In genomic region chr3:183583331-183584245, GRCh38 we compare ENCODE assay signal across 14 cellular contexts. TPM values are rescaled to one million over a fixed set of nuclear protein-coding genes. Genes with fewer than 3 reads are reported as not detected.
DNase-seq lines count a peak whose midpoint lies in the region; ATAC-seq, FAIRE-seq and TF ChIP-seq lines count a peak whose summit lies in the region.
"Had no signal": no experiment of that assay in that cellular context is flagged by ENCODE, and none has a peak within 500 bp of the region (broad histone marks: within the 10 kb centered on the region; RNA-seq: fewer than 3 reads in every experiment).

No MANE protein-coding gene starts in this region.

- FAIRE-seq in pancreas (lab: Jason Lieb, UNC): no peak
- FAIRE-seq: TTC549 had no signal

- no peaks in the 10 kb centered on the region for H3K79me1 ChIP-seq in neuronal stem cell (ENCODE audit: low read depth, low read length)

- H2AK5ac ChIP-seq in neuronal stem cell (ENCODE audit: low read depth, low read length): no peak overlapping the region

- H4K8ac ChIP-seq in neuronal stem cell (ENCODE audit: low read depth, low read length): no peak overlapping the region

- no peak for ATAC-seq in activated naive CD8-positive, alpha-beta T cell treated with anti-CD3 and anti-CD28 coated beads, Interleukin-2, amount 10 ng/mL, durations not matched to agents 7 days and 5 days (ENCODE audit: low read depth)
- no peak for ATAC-seq in activated naive CD8-positive, alpha-beta T cell treated with anti-CD3 and anti-CD28 coated beads, Interleukin-2, amount 50 U/mL, for 24 hours
- ATAC-seq in heart right ventricle (peak; percentile 3 to 52 (median 29)), pancreas (no peak)
- no peak for ATAC-seq in activated CD8-positive, alpha-beta T cell treated with anti-CD3 and anti-CD28 coated beads, Interleukin-2, amount 10 ng/mL, durations not matched to agents 7 days and 5 days
- ATAC-seq: stimulated activated memory B cell treated with anti-CD40 and anti-IgM and Interleukin-4, amounts not matched to agents 10 μg/mL and 1 μg/mL and 100 μg/mL, for 72 hours had no signal

- H3K4me1 Mint-ChIP-seq in activated naive CD8-positive, alpha-beta T cell treated with anti-CD3 and anti-CD28 coated beads, Interleukin-2, amount 10 ng/mL, durations not matched to agents 7 days and 5 days: peaks cover 16% of the 10 kb centered on the region
- peaks cover 25% of the 10 kb centered on the region for H3K4me1 Mint-ChIP-seq in activated naive CD8-positive, alpha-beta T cell treated with anti-CD3 and anti-CD28 coated beads, Interleukin-2, amount 50 U/mL, for 24 hours
- peaks cover 29% of the 10 kb centered on the region for H3K4me1 Mint-ChIP-seq in activated CD8-positive, alpha-beta T cell treated with anti-CD3 and anti-CD28 coated beads, Interleukin-2, amount 10 ng/mL, durations not matched to agents 7 days and 5 days (ENCODE audit: low read depth)

- H3K27me3 ChIP-seq in heart right ventricle (no peaks in the 10 kb centered on the region), neuronal stem cell (ENCODE audit: control insufficient read depth in 3 of 3, insufficient read depth in 3 of 3, low read depth in 1 of 3, low read length in 3 of 3) (no peaks in the 10 kb centered on the region), vagina (no peaks in the 10 kb centered on the region), pancreas (no peaks in the 10 kb centered on the region)

- H2BK12ac ChIP-seq in neuronal stem cell (ENCODE audit: low read length): no peak overlapping the region

- H2BK5ac ChIP-seq in neuronal stem cell (ENCODE audit: low read length): no peak overlapping the region

- no peak overlapping the region for H2BK120ac ChIP-seq in neuronal stem cell (ENCODE audit: low read depth, low read length)

- peaks cover 2% of the 10 kb centered on the region for H3K27me3 Mint-ChIP-seq in activated naive CD8-positive, alpha-beta T cell treated with anti-CD3 and anti-CD28 coated beads, Interleukin-2, amount 10 ng/mL, durations not matched to agents 7 days and 5 days
- no peaks in the 10 kb centered on the region for H3K27me3 Mint-ChIP-seq in activated naive CD8-positive, alpha-beta T cell treated with anti-CD3 and anti-CD28 coated beads, Interleukin-2, amount 50 U/mL, for 24 hours
- H3K27me3 Mint-ChIP-seq in activated CD8-positive, alpha-beta T cell treated with anti-CD3 and anti-CD28 coated beads, Interleukin-2, amount 10 ng/mL, durations not matched to agents 7 days and 5 days (ENCODE audit: low read depth): peaks cover 3% of the 10 kb centered on the region

- H3K23ac ChIP-seq in neuronal stem cell (ENCODE audit: low read depth, low read length, poor library complexity): no peak overlapping the region

- H3K4me3 ChIP-seq in heart right ventricle (no peak overlapping the region), neuronal stem cell (ENCODE audit: low read length in 2 of 2) (no peak overlapping the region), vagina (no peak overlapping the region), pancreas (no peak overlapping the region)

- peak overlapping the region; percentile 28 for H2AFZ ChIP-seq in neuronal stem cell (ENCODE audit: low read length)

- H3K36me3 ChIP-seq in heart right ventricle: no peaks in the 10 kb centered on the region
- H3K36me3 ChIP-seq in neuronal stem cell (replicated peaks in 1 of 2; ENCODE audit: control insufficient read depth in 2 of 2, insufficient read depth in 2 of 2, low read length in 2 of 2): no peaks in the 10 kb centered on the region
- H3K36me3 ChIP-seq in vagina: no peaks in the 10 kb centered on the region
- no peaks in the 10 kb centered on the region for H3K36me3 ChIP-seq in pancreas

- no peak for TF ChIP-seq CTCF in heart right ventricle (IDR thresholded peaks at IDR 0.05)
- TF ChIP-seq CTCF in vagina (IDR thresholded peaks at IDR 0.05): no peak
- no peak for TF ChIP-seq CTCF in pancreas (IDR thresholded peaks at IDR 0.05)

- POLR2A ChIA-PET in activated naive CD8-positive, alpha-beta T cell treated with anti-CD3 and anti-CD28 coated beads, Interleukin-2, amount 10 ng/mL, durations not matched to agents 7 days and 5 days (lab: Charles Lee): no interaction called here
- POLR2A ChIA-PET in activated CD8-positive, alpha-beta T cell treated with anti-CD3 and anti-CD28 coated beads, Interleukin-2, amount 10 ng/mL, durations not matched to agents 7 days and 5 days (lab: Charles Lee): no interaction called here

- no peak overlapping the region for H4K91ac ChIP-seq in neuronal stem cell (ENCODE audit: low read depth, low read length, poor library complexity)

- H3K18ac ChIP-seq in neuronal stem cell (ENCODE audit: low read length): peak overlapping the region; percentile 15

- H3K4me3 Mint-ChIP-seq in activated naive CD8-positive, alpha-beta T cell treated with anti-CD3 and anti-CD28 coated beads, Interleukin-2, amount 10 ng/mL, durations not matched to agents 7 days and 5 days: no peak overlapping the region
- H3K4me3 Mint-ChIP-seq in activated naive CD8-positive, alpha-beta T cell treated with anti-CD3 and anti-CD28 coated beads, Interleukin-2, amount 50 U/mL, for 24 hours: no peak overlapping the region
- no peak overlapping the region for H3K4me3 Mint-ChIP-seq in activated CD8-positive, alpha-beta T cell treated with anti-CD3 and anti-CD28 coated beads, Interleukin-2, amount 10 ng/mL, durations not matched to agents 7 days and 5 days
- H3K4me3 Mint-ChIP-seq: stimulated activated memory B cell treated with anti-CD40 and anti-IgM and Interleukin-4, amounts not matched to agents 10 μg/mL and 1 μg/mL and 100 μg/mL, for 72 hours had no signal

- H3K14ac ChIP-seq in neuronal stem cell (ENCODE audit: low read length): no peak overlapping the region

- peak overlapping the region; percentile 4 to 83 (median 71) for H3K27ac ChIP-seq in heart right ventricle
- no peak overlapping the region for H3K27ac ChIP-seq in neuronal stem cell (replicated peaks; ENCODE audit: low read length)
- H3K27ac ChIP-seq in vagina: peak overlapping the region; percentile 20
- no peak overlapping the region for H3K27ac ChIP-seq in pancreas

- peak overlapping the region; percentile 63 for H3K27ac Mint-ChIP-seq in activated naive CD8-positive, alpha-beta T cell treated with anti-CD3 and anti-CD28 coated beads, Interleukin-2, amount 10 ng/mL, durations not matched to agents 7 days and 5 days
- no peak overlapping the region for H3K27ac Mint-ChIP-seq in activated naive CD8-positive, alpha-beta T cell treated with anti-CD3 and anti-CD28 coated beads, Interleukin-2, amount 50 U/mL, for 24 hours
- H3K27ac Mint-ChIP-seq in activated CD8-positive, alpha-beta T cell treated with anti-CD3 and anti-CD28 coated beads, Interleukin-2, amount 10 ng/mL, durations not matched to agents 7 days and 5 days: no peak overlapping the region
- H3K27ac Mint-ChIP-seq: stimulated activated memory B cell treated with anti-CD40 and anti-IgM and Interleukin-4, amounts not matched to agents 10 μg/mL and 1 μg/mL and 100 μg/mL, for 72 hours had no signal

- H3K4me2 ChIP-seq in neuronal stem cell (ENCODE audit: insufficient read depth, low read length, poor library complexity, severe bottlenecking): no peak overlapping the region

- H3K9ac ChIP-seq in neuronal stem cell (ENCODE audit: low read depth, low read length, poor library complexity): no peak overlapping the region

- no peak for DNase-seq in activated naive CD8-positive, alpha-beta T cell treated with anti-CD3 and anti-CD28 coated beads, Interleukin-2, amount 10 ng/mL, durations not matched to agents 7 days and 5 days
- no peak for DNase-seq in activated naive CD8-positive, alpha-beta T cell treated with anti-CD3 and anti-CD28 coated beads, Interleukin-2, amount 50 U/mL, for 24 hours
- DNase-seq in heart right ventricle: peak in 1 of 2 donors; percentile 14
- no peak for DNase-seq in neuronal stem cell (ENCODE audit: low spot score)
- DNase-seq in vagina (ENCODE audit: extremely low spot score in 2 of 2): no peak
- no peak for DNase-seq in activated CD8-positive, alpha-beta T cell treated with anti-CD3 and anti-CD28 coated beads, Interleukin-2, amount 10 ng/mL, durations not matched to agents 7 days and 5 days
- no peak for DNase-seq in pancreas
- DNase-seq in EL: no peak
- DNase-seq: DMS79 treated with DMSO at 0.1 percent for 48 hours, Karpas-422 had no signal

- CTCF ChIA-PET in activated CD8-positive, alpha-beta T cell treated with anti-CD3 and anti-CD28 coated beads, Interleukin-2, amount 10 ng/mL, durations not matched to agents 7 days and 5 days (lab: Charles Lee): interaction anchor here (0.9 kb wide), 1 partner anchor 51 kb away, joined by 3 read pairs; the partner anchor contains the start of gene KLHL24

- intact Hi-C loops in heart right ventricle (cut with DNase I): loop anchor here in 2 of 10 donors (5.0 kb wide), 1 partner anchor 54 kb away; the partner anchor contains the start of gene KLHL24 (in 2 of the 2)
- intact Hi-C loops in vagina (cut with DNase I): no loop called here
- intact Hi-C loops in pancreas (cut with DNase I): no loop called here

- no peaks in the 10 kb centered on the region for H3K9me3 Mint-ChIP-seq in activated naive CD8-positive, alpha-beta T cell treated with anti-CD3 and anti-CD28 coated beads, Interleukin-2, amount 10 ng/mL, durations not matched to agents 7 days and 5 days
- peaks cover 4% of the 10 kb centered on the region for H3K9me3 Mint-ChIP-seq in activated naive CD8-positive, alpha-beta T cell treated with anti-CD3 and anti-CD28 coated beads, Interleukin-2, amount 50 U/mL, for 24 hours
- H3K9me3 Mint-ChIP-seq in activated CD8-positive, alpha-beta T cell treated with anti-CD3 and anti-CD28 coated beads, Interleukin-2, amount 10 ng/mL, durations not matched to agents 7 days and 5 days (ENCODE audit: insufficient read depth): no peaks in the 10 kb centered on the region
- H3K9me3 Mint-ChIP-seq: stimulated activated memory B cell treated with anti-CD40 and anti-IgM and Interleukin-4, amounts not matched to agents 10 μg/mL and 1 μg/mL and 100 μg/mL, for 72 hours had no signal

- no peak for TF ChIP-seq POLR2A in vagina (IDR thresholded peaks at IDR 0.05)

- no peak overlapping the region for H3K4ac ChIP-seq in neuronal stem cell (ENCODE audit: low read length)

- no peaks in the 10 kb centered on the region for H3K9me3 ChIP-seq in heart right ventricle
- H3K9me3 ChIP-seq in neuronal stem cell (replicated peaks in 1 of 2; ENCODE audit: control insufficient read depth in 2 of 2, insufficient read depth in 1 of 2, low read depth in 1 of 2, low read length in 2 of 2): no peaks in the 10 kb centered on the region
- no peaks in the 10 kb centered on the region for H3K9me3 ChIP-seq in vagina
- H3K9me3 ChIP-seq in pancreas: no peaks in the 10 kb centered on the region

- peaks cover 2% of the 10 kb centered on the region for H3K36me3 Mint-ChIP-seq in activated naive CD8-positive, alpha-beta T cell treated with anti-CD3 and anti-CD28 coated beads, Interleukin-2, amount 10 ng/mL, durations not matched to agents 7 days and 5 days
- H3K36me3 Mint-ChIP-seq in activated naive CD8-positive, alpha-beta T cell treated with anti-CD3 and anti-CD28 coated beads, Interleukin-2, amount 50 U/mL, for 24 hours (ENCODE audit: low read depth): no peaks in the 10 kb centered on the region
- H3K36me3 Mint-ChIP-seq in activated CD8-positive, alpha-beta T cell treated with anti-CD3 and anti-CD28 coated beads, Interleukin-2, amount 10 ng/mL, durations not matched to agents 7 days and 5 days (ENCODE audit: low read depth): no peaks in the 10 kb centered on the region
- H3K36me3 Mint-ChIP-seq: stimulated activated memory B cell treated with anti-CD40 and anti-IgM and Interleukin-4, amounts not matched to agents 10 μg/mL and 1 μg/mL and 100 μg/mL, for 72 hours had no signal

- WGBS in heart right ventricle, 2 donors: 66 to 71% methylated on average over 5 of the region's 5 CpGs
- WGBS in neuronal stem cell (ENCODE audit: extremely low coverage in 2 of 2, insufficient read length in 2 of 2, insufficient replicate concordance in 1 of 2), 2 donors: no CpG with 5 or more reads among the region's 5 CpGs
- WGBS in pancreas, 2 donors: 77 to 80% methylated on average over 5 of the region's 5 CpGs

- H2BK15ac ChIP-seq in neuronal stem cell (ENCODE audit: low read length): no peak overlapping the region

- H3K4me1 ChIP-seq in heart right ventricle (peaks cover 16 to 82% (median 66%) of the 10 kb centered on the region in 9 donors), neuronal stem cell (ENCODE audit: control insufficient read depth in 2 of 2, insufficient read depth in 1 of 2, low read depth in 1 of 2, low read length in 2 of 2) (peaks cover 2 to 7% of the 10 kb centered on the region in 2 donors), vagina (peaks cover 16% of the 10 kb centered on the region), pancreas (no peaks in the 10 kb centered on the region)

RNA-seq across cellular contexts. Expression of gene KLHL6, which starts 28.1 kb away (rescaled TPM):
- total RNA-seq in activated naive CD8-positive, alpha-beta T cell treated with anti-CD3 and anti-CD28 coated beads, Interleukin-2, amount 10 ng/mL, durations not matched to agents 7 days and 5 days: 10 to 100 TPM; 34.1 to 36.9 TPM
- total RNA-seq in heart right ventricle (1 to 10 TPM in 4 of 10 donors, under 1 TPM in 6; 0.47 to 5.1 (median 0.93) TPM), vagina (1.7 TPM), pancreas (1 to 10 TPM in 2 of 6 donors, under 1 TPM in 4; 0.19 to 4.6 (median 0.38) TPM)
- polyA plus RNA-seq in heart right ventricle (under 1 TPM; 0.65 to 0.80 TPM), pancreas (under 1 TPM; 0.19 to 0.27 TPM)
- 0.14 TPM for polyA plus RNA-seq in neuronal stem cell (2013, experiment 1 of 2)
- 0.15 TPM for polyA plus RNA-seq in neuronal stem cell (2013, experiment 2 of 2)
- 10 to 100 TPM; 27.4 to 27.8 TPM for total RNA-seq in activated CD8-positive, alpha-beta T cell treated with anti-CD3 and anti-CD28 coated beads, Interleukin-2, amount 10 ng/mL, durations not matched to agents 7 days and 5 days
- total RNA-seq: A673, RPMI7951 had no signal

RNA-seq across cellular contexts. Expression of gene KLHL24, which starts 51.8 kb away (rescaled TPM):
- 10 to 100 TPM; 37.0 to 45.4 TPM for total RNA-seq in activated naive CD8-positive, alpha-beta T cell treated with anti-CD3 and anti-CD28 coated beads, Interleukin-2, amount 10 ng/mL, durations not matched to agents 7 days and 5 days
- total RNA-seq in heart right ventricle (100 to 1,000 TPM; 159 to 305 (median 259) TPM), vagina (53.5 TPM), pancreas (10 to 100 TPM; 21.3 to 40.8 (median 24.5) TPM)
- polyA plus RNA-seq in heart right ventricle (10 to 100 TPM in 1 of 2 donors, 1 to 10 TPM in 1; 7.6 to 39.7 TPM), pancreas (1 to 10 TPM; 5.7 to 6.2 TPM)
- 24.1 TPM for polyA plus RNA-seq in neuronal stem cell (2013, experiment 1 of 2)
- polyA plus RNA-seq in neuronal stem cell (2013, experiment 2 of 2): 25.1 TPM
- total RNA-seq in activated CD8-positive, alpha-beta T cell treated with anti-CD3 and anti-CD28 coated beads, Interleukin-2, amount 10 ng/mL, durations not matched to agents 7 days and 5 days: 1 to 10 TPM; 8.0 to 9.2 TPM

Comparison
In these comparisons a context has a peak if more than half of its experiments do, and no peak if none do; other contexts are left out.
1. ATAC-seq: peak in heart right ventricle (8 of 8); none in activated naive CD8-positive, alpha-beta T cell treated with anti-CD3 and anti-CD28 coated beads, Interleukin-2, amount 10 ng/mL, durations not matched to agents 7 days and 5 days (single experiment), activated naive CD8-positive, alpha-beta T cell treated with anti-CD3 and anti-CD28 coated beads, Interleukin-2, amount 50 U/mL, for 24 hours (single experiment), activated CD8-positive, alpha-beta T cell treated with anti-CD3 and anti-CD28 coated beads, Interleukin-2, amount 10 ng/mL, durations not matched to agents 7 days and 5 days (single experiment) and pancreas (0 of 4).
2. H3K27ac ChIP-seq: peak in heart right ventricle (10 of 10) and vagina (single experiment); none in neuronal stem cell (single experiment) and pancreas (0 of 4).
3. RNA of gene KLHL6, which starts 28.1 kb away (total RNA-seq): 34.1 to 36.9 TPM in activated naive CD8-positive, alpha-beta T cell treated with anti-CD3 and anti-CD28 coated beads, Interleukin-2, amount 10 ng/mL, durations not matched to agents 7 days and 5 days and 27.4 to 27.8 TPM in activated CD8-positive, alpha-beta T cell treated with anti-CD3 and anti-CD28 coated beads, Interleukin-2, amount 10 ng/mL, durations not matched to agents 7 days and 5 days; 1.7 TPM in vagina (single experiment), 0.47 to 5.1 TPM in heart right ventricle and 0.19 to 4.6 TPM in pancreas; every median in the first group is over 4 times any median in the second.